ENCODE assay signal across 12 cellular contexts in the genomic region with DNA sequence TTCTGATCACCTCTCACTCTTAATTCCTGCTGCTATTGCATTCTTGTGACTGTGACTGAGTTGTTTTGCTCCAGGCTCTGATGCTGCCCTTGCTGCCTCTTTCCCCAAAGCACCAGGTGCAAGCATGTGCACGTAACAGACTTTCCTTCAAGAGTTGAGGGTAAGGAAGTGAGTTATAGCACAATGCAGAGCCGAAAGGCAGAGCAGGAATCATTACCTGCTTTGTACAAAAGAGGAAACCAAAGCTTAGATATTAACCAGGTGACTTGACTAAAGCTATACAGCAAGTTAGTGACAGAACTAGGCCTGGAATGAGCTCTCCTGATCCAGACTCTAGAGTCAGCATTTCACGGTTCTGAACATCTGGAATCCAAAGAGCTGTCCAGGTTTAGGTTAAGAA.
DNase-seq lines count a peak whose midpoint lies in the region; ATAC-seq lines count a peak whose summit lies in the region.
"Had no signal": no experiment of that assay in that cellular context is flagged by ENCODE, and none has a peak within 500 bp of the region (broad histone marks: within the 10 kb centered on the region; RNA-seq: fewer than 3 reads in every experiment).

No MANE protein-coding gene starts in this region.

- H3K36me3 Mint-ChIP-seq in stimulated activated naive B cell treated with anti-CD40 and anti-IgM and Interleukin-4, amounts not matched to agents 10 μg/mL and 1 μg/mL and 100 μg/mL, for 72 hours = peaks cover 9 to 11% of the 10 kb centered on the region in 2 donors

- DNase-seq in ecto neural progenitor cell (ENCODE audit: low spot score) (peak; percentile 29), DMS114 treated with DMSO at 0.1 percent for 48 hours (lab: John Stamatoyannopoulos, UW; ENCODE audit: unreplicated experiment) (no peak), dedifferentiated amniotic fluid mesenchymal stem cell (ENCODE audit: extremely low spot score) (no peak), NCI-H748 treated with DMSO at 0.1 percent for 48 hours (lab: John Stamatoyannopoulos, UW) (no peak)
- DNase-seq in stimulated activated naive B cell treated with anti-CD40 and anti-IgM and Interleukin-4, amounts not matched to agents 10 μg/mL and 1 μg/mL and 100 μg/mL, for 72 hours = no peak

- peak; percentile 43 for ATAC-seq in GM18498 (IDR thresholded peaks at IDR 0.05; ENCODE audit: unreplicated experiment)
- ATAC-seq in GM19467 (IDR thresholded peaks at IDR 0.05; ENCODE audit: unreplicated experiment) = peak; percentile 60
- peak; percentile 54 for ATAC-seq in HG02938 (IDR thresholded peaks at IDR 0.05; ENCODE audit: unreplicated experiment)
- ATAC-seq in stimulated activated naive B cell treated with anti-CD40 and anti-IgM and Interleukin-4, amounts not matched to agents 10 μg/mL and 1 μg/mL and 100 μg/mL, for 72 hours (replicated peaks) = no peak

- H3K4me3 Mint-ChIP-seq in stimulated activated naive B cell treated with anti-CD40 and anti-IgM and Interleukin-4, amounts not matched to agents 10 μg/mL and 1 μg/mL and 100 μg/mL, for 72 hours = no peak overlapping the region
- H3K4me3 Mint-ChIP-seq: activated B cell treated with CpG ODN at 0.5 μM for 24 hours; brain; CD8-positive, alpha-beta memory T cell; stimulated activated naive CD8-positive, alpha-beta T cell treated with anti-CD3 and anti-CD28 coated beads, Interleukin-15, Interleukin-2, amounts not matched to agents 100 ng/mL and 50 ng/mL, for 24 hours had no signal

- no peaks in the 10 kb centered on the region for H3K27me3 Mint-ChIP-seq in stimulated activated naive B cell treated with anti-CD40 and anti-IgM and Interleukin-4, amounts not matched to agents 10 μg/mL and 1 μg/mL and 100 μg/mL, for 72 hours
- H3K27me3 Mint-ChIP-seq: activated B cell treated with CpG ODN at 0.5 μM for 24 hours; brain; CD8-positive, alpha-beta memory T cell; stimulated activated naive CD8-positive, alpha-beta T cell treated with anti-CD3 and anti-CD28 coated beads, Interleukin-15, Interleukin-2, amounts not matched to agents 100 ng/mL and 50 ng/mL, for 24 hours had no signal

- H3K4me1 Mint-ChIP-seq in stimulated activated naive B cell treated with anti-CD40 and anti-IgM and Interleukin-4, amounts not matched to agents 10 μg/mL and 1 μg/mL and 100 μg/mL, for 72 hours = peaks cover 0 to 3% of the 10 kb centered on the region in 2 donors
- H3K4me1 Mint-ChIP-seq: activated B cell treated with CpG ODN at 0.5 μM for 24 hours; CD8-positive, alpha-beta memory T cell had no signal

- H3K27ac Mint-ChIP-seq in stimulated activated naive B cell treated with anti-CD40 and anti-IgM and Interleukin-4, amounts not matched to agents 10 μg/mL and 1 μg/mL and 100 μg/mL, for 72 hours = no peak overlapping the region
- H3K27ac Mint-ChIP-seq: activated B cell treated with CpG ODN at 0.5 μM for 24 hours; CD8-positive, alpha-beta memory T cell; stimulated activated naive CD8-positive, alpha-beta T cell treated with anti-CD3 and anti-CD28 coated beads, Interleukin-15, Interleukin-2, amounts not matched to agents 100 ng/mL and 50 ng/mL, for 24 hours had no signal

- H3K9me3 Mint-ChIP-seq in stimulated activated naive B cell treated with anti-CD40 and anti-IgM and Interleukin-4, amounts not matched to agents 10 μg/mL and 1 μg/mL and 100 μg/mL, for 72 hours = peaks cover 4% of the 10 kb centered on the region in 2 donors
- H3K9me3 Mint-ChIP-seq: stimulated activated naive CD8-positive, alpha-beta T cell treated with anti-CD3 and anti-CD28 coated beads, Interleukin-15, Interleukin-2, amounts not matched to agents 100 ng/mL and 50 ng/mL, for 24 hours had no signal

Comparison
In these comparisons a context has a peak if more than half of its experiments do, and no peak if none do; other contexts are left out.
1. ATAC-seq: peak in GM18498 (single experiment), GM19467 (single experiment) and HG02938 (single experiment); none in stimulated activated naive B cell treated with anti-CD40 and anti-IgM and Interleukin-4, amounts not matched to agents 10 μg/mL and 1 μg/mL and 100 μg/mL, for 72 hours (0 of 2).